1 cellular context compared by ENCODE assay signal in genomic region chr14:20970647-20970982, GRCh38.
TF ChIP-seq lines count a peak whose summit lies in the region.

No MANE protein-coding gene starts in this region.

TF ChIP-seq in GM23338, 12 proteins besides CTCF, POLR2A, EP300 and RAD21:
- TF ChIP-seq, protein P1, sequence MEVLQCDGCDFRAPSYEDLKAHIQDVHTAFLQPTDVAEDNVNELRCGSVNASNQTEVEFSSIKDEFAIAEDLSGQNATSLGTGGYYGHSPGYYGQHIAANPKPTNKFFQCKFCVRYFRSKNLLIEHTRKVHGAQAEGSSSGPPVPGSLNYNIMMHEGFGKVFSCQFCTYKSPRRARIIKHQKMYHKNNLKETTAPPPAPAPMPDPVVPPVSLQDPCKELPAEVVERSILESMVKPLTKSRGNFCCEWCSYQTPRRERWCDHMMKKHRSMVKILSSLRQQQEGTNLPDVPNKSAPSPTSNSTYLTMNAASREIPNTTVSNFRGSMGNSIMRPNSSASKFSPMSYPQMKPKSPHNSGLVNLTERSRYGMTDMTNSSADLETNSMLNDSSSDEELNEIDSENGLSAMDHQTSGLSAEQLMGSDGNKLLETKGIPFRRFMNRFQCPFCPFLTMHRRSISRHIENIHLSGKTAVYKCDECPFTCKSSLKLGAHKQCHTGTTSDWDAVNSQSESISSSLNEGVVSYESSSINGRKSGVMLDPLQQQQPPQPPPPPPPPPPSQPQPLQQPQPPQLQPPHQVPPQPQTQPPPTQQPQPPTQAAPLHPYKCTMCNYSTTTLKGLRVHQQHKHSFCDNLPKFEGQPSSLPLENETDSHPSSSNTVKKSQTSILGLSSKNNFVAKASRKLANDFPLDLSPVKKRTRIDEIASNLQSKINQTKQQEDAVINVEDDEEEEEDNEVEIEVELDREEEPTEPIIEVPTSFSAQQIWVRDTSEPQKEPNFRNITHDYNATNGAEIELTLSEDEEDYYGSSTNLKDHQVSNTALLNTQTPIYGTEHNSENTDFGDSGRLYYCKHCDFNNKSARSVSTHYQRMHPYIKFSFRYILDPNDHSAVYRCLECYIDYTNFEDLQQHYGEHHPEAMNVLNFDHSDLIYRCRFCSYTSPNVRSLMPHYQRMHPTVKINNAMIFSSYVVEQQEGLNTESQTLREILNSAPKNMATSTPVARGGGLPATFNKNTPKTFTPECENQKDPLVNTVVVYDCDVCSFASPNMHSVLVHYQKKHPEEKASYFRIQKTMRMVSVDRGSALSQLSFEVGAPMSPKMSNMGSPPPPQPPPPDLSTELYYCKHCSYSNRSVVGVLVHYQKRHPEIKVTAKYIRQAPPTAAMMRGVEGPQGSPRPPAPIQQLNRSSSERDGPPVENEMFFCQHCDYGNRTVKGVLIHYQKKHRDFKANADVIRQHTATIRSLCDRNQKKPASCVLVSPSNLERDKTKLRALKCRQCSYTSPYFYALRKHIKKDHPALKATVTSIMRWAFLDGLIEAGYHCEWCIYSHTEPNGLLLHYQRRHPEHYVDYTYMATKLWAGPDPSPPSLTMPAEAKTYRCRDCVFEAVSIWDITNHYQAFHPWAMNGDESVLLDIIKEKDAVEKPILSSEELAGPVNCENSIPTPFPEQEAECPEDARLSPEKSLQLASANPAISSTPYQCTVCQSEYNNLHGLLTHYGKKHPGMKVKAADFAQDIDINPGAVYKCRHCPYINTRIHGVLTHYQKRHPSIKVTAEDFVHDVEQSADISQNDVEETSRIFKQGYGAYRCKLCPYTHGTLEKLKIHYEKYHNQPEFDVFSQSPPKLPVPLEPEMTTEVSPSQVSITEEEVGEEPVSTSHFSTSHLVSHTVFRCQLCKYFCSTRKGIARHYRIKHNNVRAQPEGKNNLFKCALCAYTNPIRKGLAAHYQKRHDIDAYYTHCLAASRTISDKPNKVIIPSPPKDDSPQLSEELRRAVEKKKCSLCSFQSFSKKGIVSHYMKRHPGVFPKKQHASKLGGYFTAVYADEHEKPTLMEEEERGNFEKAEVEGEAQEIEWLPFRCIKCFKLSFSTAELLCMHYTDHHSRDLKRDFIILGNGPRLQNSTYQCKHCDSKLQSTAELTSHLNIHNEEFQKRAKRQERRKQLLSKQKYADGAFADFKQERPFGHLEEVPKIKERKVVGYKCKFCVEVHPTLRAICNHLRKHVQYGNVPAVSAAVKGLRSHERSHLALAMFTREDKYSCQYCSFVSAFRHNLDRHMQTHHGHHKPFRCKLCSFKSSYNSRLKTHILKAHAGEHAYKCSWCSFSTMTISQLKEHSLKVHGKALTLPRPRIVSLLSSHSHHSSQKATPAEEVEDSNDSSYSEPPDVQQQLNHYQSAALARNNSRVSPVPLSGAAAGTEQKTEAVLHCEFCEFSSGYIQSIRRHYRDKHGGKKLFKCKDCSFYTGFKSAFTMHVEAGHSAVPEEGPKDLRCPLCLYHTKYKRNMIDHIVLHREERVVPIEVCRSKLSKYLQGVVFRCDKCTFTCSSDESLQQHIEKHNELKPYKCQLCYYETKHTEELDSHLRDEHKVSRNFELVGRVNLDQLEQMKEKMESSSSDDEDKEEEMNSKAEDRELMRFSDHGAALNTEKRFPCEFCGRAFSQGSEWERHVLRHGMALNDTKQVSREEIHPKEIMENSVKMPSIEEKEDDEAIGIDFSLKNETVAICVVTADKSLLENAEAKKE (CRISPR knock-in tag; IDR thresholded peaks at IDR 0.05): no peak
- TF ChIP-seq ZNF331 (CRISPR knock-in tag; IDR thresholded peaks at IDR 0.05; ENCODE audit: low read depth): no peak
